ENCODE assay signal across 8 cellular contexts in the genomic region with DNA sequence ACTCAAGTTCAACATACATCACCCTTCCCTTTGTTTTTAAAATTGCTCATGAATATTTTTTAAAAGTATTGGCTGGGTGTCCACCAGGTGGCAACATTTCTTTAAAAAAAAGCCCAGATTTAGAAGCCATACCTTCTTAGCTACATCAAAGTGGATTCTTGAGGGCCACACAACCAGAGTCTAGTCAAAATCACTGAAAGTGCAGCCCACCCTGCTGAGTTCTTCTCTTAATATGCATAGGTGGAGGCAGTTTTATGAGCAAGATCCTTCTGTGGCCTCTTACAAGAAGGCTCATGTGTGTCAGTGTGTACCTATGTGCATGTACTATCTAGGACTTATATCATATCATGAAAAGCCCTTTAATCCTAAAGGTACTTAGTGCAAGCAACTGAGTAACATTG. TPM values are rescaled to one million over a fixed set of nuclear protein-coding genes. Genes with fewer than 3 reads are reported as not detected.
DNase-seq lines count a peak whose midpoint lies in the region; ATAC-seq and TF ChIP-seq lines count a peak whose summit lies in the region.

No MANE protein-coding gene starts in this region.

- H3K4me3 Mint-ChIP-seq in chondrocyte (ENCODE audit: unreplicated experiment) (no peak overlapping the region), immature natural killer cell (no peak overlapping the region)
- no peak overlapping the region for H3K4me3 Mint-ChIP-seq in T-helper 2 cell treated with Interferon-gamma antibody and Interleukin-4, amounts not matched to agents 5 μg/mL and 100 μg/mL, for 36 hours

- H3K36me3 Mint-ChIP-seq in chondrocyte (ENCODE audit: low read depth) (no peaks in the 10 kb centered on the region), immature natural killer cell (no peaks in the 10 kb centered on the region)
- no peaks in the 10 kb centered on the region for H3K36me3 Mint-ChIP-seq in T-helper 2 cell treated with Interferon-gamma antibody and Interleukin-4, amounts not matched to agents 5 μg/mL and 100 μg/mL, for 36 hours (ENCODE audit: low read depth)

- peak overlapping the region; percentile 62 for H3K27ac ChIP-seq in ACC112 (ENCODE audit: low read depth, low read length)

- 0 out of 2 replicates have a peak overlapping the region, but pooled peaks have one; percentile 6 for H3K4me3 ChIP-seq in ACC112 (ENCODE audit: low read depth, low read length)

- H3K27me3 Mint-ChIP-seq in chondrocyte (ENCODE audit: low read depth) (no peaks in the 10 kb centered on the region), immature natural killer cell (ENCODE audit: low read depth in 3 of 3) (peaks cover 2 to 7% (median 3%) of the 10 kb centered on the region in 3 donors)
- peaks cover 2% of the 10 kb centered on the region for H3K27me3 Mint-ChIP-seq in T-helper 2 cell treated with Interferon-gamma antibody and Interleukin-4, amounts not matched to agents 5 μg/mL and 100 μg/mL, for 36 hours (ENCODE audit: low read depth)

- peaks cover 17% of the 10 kb centered on the region for H3K4me1 Mint-ChIP-seq in chondrocyte (ENCODE audit: low read depth)
- no peaks in the 10 kb centered on the region for H3K4me1 Mint-ChIP-seq in T-helper 2 cell treated with Interferon-gamma antibody and Interleukin-4, amounts not matched to agents 5 μg/mL and 100 μg/mL, for 36 hours (ENCODE audit: low read depth)
- no peaks in the 10 kb centered on the region for H3K4me1 Mint-ChIP-seq in immature natural killer cell

- ATAC-seq in GM19395 (IDR thresholded peaks at IDR 0.05; ENCODE audit: unreplicated experiment), result no peak

- no peaks in the 10 kb centered on the region for H3K79me2 ChIP-seq in ACC112 (ENCODE audit: control insufficient read depth, insufficient read depth, low read length, unreplicated experiment)

- peaks cover 21% of the 10 kb centered on the region for H3K4me1 ChIP-seq in ACC112 (ENCODE audit: control insufficient read depth, insufficient read depth, low read length, unreplicated experiment)

- H3K27me3 ChIP-seq in ACC112 (ENCODE audit: insufficient read depth, low read length), result no peaks in the 10 kb centered on the region

- H3K9me3 Mint-ChIP-seq in chondrocyte (ENCODE audit: low read depth), result no peaks in the 10 kb centered on the region
- H3K9me3 Mint-ChIP-seq in T-helper 2 cell treated with Interferon-gamma antibody and Interleukin-4, amounts not matched to agents 5 μg/mL and 100 μg/mL, for 36 hours, result no peaks in the 10 kb centered on the region
- no peaks in the 10 kb centered on the region for H3K9me3 Mint-ChIP-seq in immature natural killer cell

- no peak overlapping the region for H2AFZ ChIP-seq in ACC112 (ENCODE audit: low read length, unreplicated experiment)

- H3K27ac Mint-ChIP-seq in chondrocyte (ENCODE audit: unreplicated experiment), result no peak overlapping the region
- H3K27ac Mint-ChIP-seq in T-helper 2 cell treated with Interferon-gamma antibody and Interleukin-4, amounts not matched to agents 5 μg/mL and 100 μg/mL, for 36 hours, result no peak overlapping the region
- H3K27ac Mint-ChIP-seq in immature natural killer cell, result no peak overlapping the region

- TF ChIP-seq CTCF in GM12874 (IDR thresholded peaks at IDR 0.05; ENCODE audit: insufficient read depth, low read depth, low read length) (peak; percentile 22; the same call in 1 of the 2 replicates), chondrocyte (IDR thresholded peaks at IDR 0.05) (peak; percentile 88)

- DNase-seq in NCI-H345 (lab: John Stamatoyannopoulos, UW) (peak; percentile 55), chondrocyte (ENCODE audit: low spot score) (no peak), middle frontal gyrus (ENCODE audit: extremely low spot score, low spot score) (peak; percentile 19), immature natural killer cell (no peak)
- no peak for DNase-seq in T-helper 2 cell treated with Interferon-gamma antibody and Interleukin-4, amounts not matched to agents 5 μg/mL and 100 μg/mL, for 36 hours (ENCODE audit: low spot score)

- H3K36me3 ChIP-seq in ACC112 (ENCODE audit: insufficient read depth, low read length), result no peaks in the 10 kb centered on the region

RNA-seq across cellular contexts. Expression of a gene that starts 16.9 kb away (rescaled TPM):
- 78.2 to 93.0 TPM (median 91.5 TPM) in 3 replicates for total RNA-seq in chondrocyte
- under 1 TPM in 1 of 3 donors, not detected in 2; 0.06 TPM for polyA plus RNA-seq in immature natural killer cell

Comparison
In these comparisons a context has a peak if more than half of its experiments do, and no peak if none do; other contexts are left out.
1. DNase-seq: peak in NCI-H345 (single experiment) and middle frontal gyrus (single experiment); none in chondrocyte (single experiment), T-helper 2 cell treated with Interferon-gamma antibody and Interleukin-4, amounts not matched to agents 5 μg/mL and 100 μg/mL, for 36 hours (single experiment) and immature natural killer cell (0 of 3).